In genomic region chr14:23009939-23010718, GRCh38 we compare ENCODE assay signal across 8 cellular contexts. TPM values are rescaled to one million over a fixed set of nuclear protein-coding genes. Genes with fewer than 3 reads are reported as not detected.
DNase-seq lines count a peak whose midpoint lies in the region; ATAC-seq lines count a peak whose summit lies in the region.

Gene C14orf93, minus strand, starts transcription at chr14:23010143. Its CDS starts 11,120 bp downstream, at chr14:22999023.

- ATAC-seq in HG02798 (IDR thresholded peaks at IDR 0.05; ENCODE audit: poor library complexity, unreplicated experiment), result peak; percentile 52
- ATAC-seq in HG03457 (IDR thresholded peaks at IDR 0.05; ENCODE audit: unreplicated experiment), result no peak

- DNase-seq in DMS153 (lab: John Stamatoyannopoulos, UW) (peak; percentile 42), NCI-H446 (lab: John Stamatoyannopoulos, UW) (peak; percentile 43 to 79), cerebellum (ENCODE audit: low spot score) (peak; percentile 94), kidney tubule cell (ENCODE audit: low spot score) (peak; percentile 74)
- DNase-seq in activated CD4-positive, alpha-beta T cell treated with anti-CD3 and anti-CD28 coated beads for 1 hour, result peak; percentile 64
- DNase-seq in stimulated activated CD4-positive, alpha-beta T cell treated with anti-CD3 and anti-CD28 coated beads, Interleukin-1b, Interleukin-23, amount 100 ng/mL, for 1 hour (ENCODE audit: low read depth in 2 of 2), result peak; percentile 57 to 74

RNA-seq across cellular contexts. Expression of gene C14orf93, which starts in this region (rescaled TPM):
- total RNA-seq in cerebellum, result 5.2 TPM

Comparison
In these comparisons a context has a peak if more than half of its experiments do, and no peak if none do; other contexts are left out.
1. DNase-seq: peak in every context shown above with its lines; median percentile 94 in cerebellum; 74 in kidney tubule cell; 66 in stimulated activated CD4-positive, alpha-beta T cell treated with anti-CD3 and anti-CD28 coated beads, Interleukin-1b, Interleukin-23, amount 100 ng/mL, for 1 hour; 64 in activated CD4-positive, alpha-beta T cell treated with anti-CD3 and anti-CD28 coated beads for 1 hour; 61 in NCI-H446; 42 in DMS153.